In the genomic region with DNA sequence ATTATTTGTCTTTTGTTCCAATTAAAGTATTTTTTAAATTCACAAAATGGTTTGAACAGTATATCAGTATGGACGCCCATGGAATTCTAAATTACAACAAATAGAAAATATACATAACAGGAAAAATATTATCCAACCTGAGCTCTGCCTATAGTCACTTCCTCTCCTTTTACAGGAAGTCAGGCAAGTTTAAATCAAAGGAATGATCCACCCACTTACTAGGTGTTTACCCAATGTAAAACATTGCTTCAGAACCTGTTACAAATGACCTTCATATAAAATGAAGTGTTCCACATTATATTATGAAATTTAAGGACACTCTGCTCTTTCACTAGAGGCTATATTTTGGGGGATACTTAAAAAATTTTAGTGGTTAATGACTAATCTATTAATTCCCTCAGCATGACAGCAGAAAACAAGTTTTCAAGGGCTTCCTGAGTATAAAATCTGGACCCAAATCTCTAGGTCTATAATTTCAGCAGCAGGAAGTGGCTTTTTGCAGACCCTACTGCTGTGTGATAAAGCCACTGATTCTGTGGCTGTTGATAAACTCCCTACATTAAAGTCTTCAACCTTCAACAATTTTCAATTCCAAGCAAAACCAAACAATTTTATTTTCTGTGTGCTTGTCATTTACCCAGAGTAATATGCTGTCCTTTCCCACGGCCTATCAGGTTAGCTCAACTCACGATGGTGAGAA, we compare ENCODE assay signal across 17 cellular contexts.
A peak's percentile ranks its signal among the peaks of the same experiment; 100 is the strongest.
DNase-seq lines count a peak whose midpoint lies in the region; ATAC-seq lines count a peak whose summit lies in the region.
"Had no signal": no experiment of that assay in that cellular context is flagged by ENCODE, and none has a peak within 500 bp of the region (broad histone marks: within the 10 kb centered on the region; RNA-seq: fewer than 3 reads in every experiment).

No MANE protein-coding gene starts in this region.

- no peak overlapping the region for H3K4me3 Mint-ChIP-seq in activated CD8-positive, alpha-beta memory T cell treated with anti-CD3 and anti-CD28 coated beads, Interleukin-2, amount 10 ng/mL, durations not matched to agents 7 days and 5 days
- peak overlapping the region in 6 of 8 donors; percentile 10 to 56 (median 47) for H3K4me3 Mint-ChIP-seq in CD4-positive, alpha-beta memory T cell
- H3K4me3 Mint-ChIP-seq in T-helper 17 cell = no peak overlapping the region
- no peak overlapping the region for H3K4me3 Mint-ChIP-seq in activated naive CD8-positive, alpha-beta T cell treated with anti-CD3 and anti-CD28 coated beads, Interleukin-2, amount 50 U/mL, for 24 hours
- H3K4me3 Mint-ChIP-seq: H9 had no signal

- POLR2A ChIA-PET in CD4-positive, alpha-beta memory T cell (lab: Charles Lee; ENCODE audit: partially characterized antibody) = no interaction called here

- CTCF ChIA-PET in activated CD8-positive, alpha-beta memory T cell treated with anti-CD3 and anti-CD28 coated beads, Interleukin-2, amount 10 ng/mL, durations not matched to agents 7 days and 5 days (lab: Charles Lee) = no interaction called here
- CTCF ChIA-PET in CD4-positive, alpha-beta memory T cell (lab: Charles Lee; ENCODE audit: partially characterized antibody) = no interaction called here

- intact Hi-C loops in CD4-positive, alpha-beta memory T cell (cut with micrococcal nuclease) = no loop called here

- no peaks in the 10 kb centered on the region for H3K27me3 ChIP-seq in CD4-positive, alpha-beta memory T cell (ENCODE audit: insufficient read depth, low read length)
- H3K27me3 ChIP-seq: BLaER1 treated with 17β-estradiol and CSF1 and Interleukin-3, amounts not matched to agents 10 nM and 100 nM had no signal

- H3K4me1 ChIP-seq in CD4-positive, alpha-beta memory T cell (ENCODE audit: insufficient read depth, low read length) = peaks cover 13% of the 10 kb centered on the region
- H3K4me1 ChIP-seq: BLaER1 treated with 17β-estradiol and CSF1 and Interleukin-3, amounts not matched to agents 10 nM and 100 nM had no signal

- H3K9me3 Mint-ChIP-seq in activated CD8-positive, alpha-beta memory T cell treated with anti-CD3 and anti-CD28 coated beads, Interleukin-2, amount 10 ng/mL, durations not matched to agents 7 days and 5 days (ENCODE audit: low read depth) = no peaks in the 10 kb centered on the region
- H3K9me3 Mint-ChIP-seq in CD4-positive, alpha-beta memory T cell = peaks cover 0 to 1% (median 0%) of the 10 kb centered on the region in 8 donors
- no peaks in the 10 kb centered on the region for H3K9me3 Mint-ChIP-seq in activated naive CD8-positive, alpha-beta T cell treated with anti-CD3 and anti-CD28 coated beads, Interleukin-2, amount 50 U/mL, for 24 hours
- H3K9me3 Mint-ChIP-seq: H9 had no signal

- no peaks in the 10 kb centered on the region for H3K36me3 Mint-ChIP-seq in activated CD8-positive, alpha-beta memory T cell treated with anti-CD3 and anti-CD28 coated beads, Interleukin-2, amount 10 ng/mL, durations not matched to agents 7 days and 5 days
- H3K36me3 Mint-ChIP-seq in CD4-positive, alpha-beta memory T cell = no peaks in the 10 kb centered on the region
- no peaks in the 10 kb centered on the region for H3K36me3 Mint-ChIP-seq in T-helper 17 cell (ENCODE audit: low read depth)
- H3K36me3 Mint-ChIP-seq in activated naive CD8-positive, alpha-beta T cell treated with anti-CD3 and anti-CD28 coated beads, Interleukin-2, amount 50 U/mL, for 24 hours (ENCODE audit: low read depth) = no peaks in the 10 kb centered on the region

- no peaks in the 10 kb centered on the region for H3K9me3 ChIP-seq in CD4-positive, alpha-beta memory T cell (ENCODE audit: control insufficient read depth in 1 of 2, low read length in 2 of 2)
- H3K9me3 ChIP-seq in T-helper 17 cell (ENCODE audit: control insufficient read depth, low read length, poor library complexity, severe bottlenecking) = no peaks in the 10 kb centered on the region
- H3K9me3 ChIP-seq: BLaER1 treated with 17β-estradiol and CSF1 and Interleukin-3, amounts not matched to agents 10 nM and 100 nM had no signal

- H3K27ac Mint-ChIP-seq in activated CD8-positive, alpha-beta memory T cell treated with anti-CD3 and anti-CD28 coated beads, Interleukin-2, amount 10 ng/mL, durations not matched to agents 7 days and 5 days = peak overlapping the region; percentile 63
- H3K27ac Mint-ChIP-seq in CD4-positive, alpha-beta memory T cell = peak overlapping the region in 5 of 7 donors; percentile 14 to 78 (median 41)
- peak overlapping the region; percentile 3 for H3K27ac Mint-ChIP-seq in T-helper 17 cell
- peak overlapping the region; percentile 76 for H3K27ac Mint-ChIP-seq in activated naive CD8-positive, alpha-beta T cell treated with anti-CD3 and anti-CD28 coated beads, Interleukin-2, amount 50 U/mL, for 24 hours
- H3K27ac Mint-ChIP-seq: H9 had no signal

- no peak overlapping the region for H3K4me3 ChIP-seq in CD4-positive, alpha-beta memory T cell (ENCODE audit: low read length in 2 of 2)
- H3K4me3 ChIP-seq: BLaER1 treated with 17β-estradiol and CSF1 and Interleukin-3, amounts not matched to agents 10 nM and 100 nM had no signal

- peaks cover 7% of the 10 kb centered on the region for H3K27me3 Mint-ChIP-seq in activated CD8-positive, alpha-beta memory T cell treated with anti-CD3 and anti-CD28 coated beads, Interleukin-2, amount 10 ng/mL, durations not matched to agents 7 days and 5 days
- H3K27me3 Mint-ChIP-seq in CD4-positive, alpha-beta memory T cell = peaks cover 0 to 4% of the 10 kb centered on the region in 2 donors
- peaks cover 13% of the 10 kb centered on the region for H3K27me3 Mint-ChIP-seq in T-helper 17 cell
- H3K27me3 Mint-ChIP-seq in activated naive CD8-positive, alpha-beta T cell treated with anti-CD3 and anti-CD28 coated beads, Interleukin-2, amount 50 U/mL, for 24 hours = no peaks in the 10 kb centered on the region

- no peak for ATAC-seq in activated CD8-positive, alpha-beta memory T cell treated with anti-CD3 and anti-CD28 coated beads, Interleukin-2, amount 10 ng/mL, durations not matched to agents 7 days and 5 days
- ATAC-seq in T-helper 17 cell = no peak
- ATAC-seq in activated naive CD8-positive, alpha-beta T cell treated with anti-CD3 and anti-CD28 coated beads, Interleukin-2, amount 50 U/mL, for 24 hours = no peak
- no peak for ATAC-seq in HG02852 (IDR thresholded peaks at IDR 0.05; ENCODE audit: unreplicated experiment)
- ATAC-seq in GM18867 (IDR thresholded peaks at IDR 0.05; ENCODE audit: unreplicated experiment) = no peak

- peaks cover 7% of the 10 kb centered on the region for H3K4me1 Mint-ChIP-seq in activated CD8-positive, alpha-beta memory T cell treated with anti-CD3 and anti-CD28 coated beads, Interleukin-2, amount 10 ng/mL, durations not matched to agents 7 days and 5 days
- H3K4me1 Mint-ChIP-seq in CD4-positive, alpha-beta memory T cell = peaks cover 11 to 20% (median 17%) of the 10 kb centered on the region in 4 donors
- H3K4me1 Mint-ChIP-seq in T-helper 17 cell = peaks cover 7% of the 10 kb centered on the region
- peaks cover 56% of the 10 kb centered on the region for H3K4me1 Mint-ChIP-seq in activated naive CD8-positive, alpha-beta T cell treated with anti-CD3 and anti-CD28 coated beads, Interleukin-2, amount 50 U/mL, for 24 hours
- H3K4me1 Mint-ChIP-seq: H9 had no signal

- H3K27ac ChIP-seq in CD4-positive, alpha-beta memory T cell (ENCODE audit: low read depth, low read length) = no peak overlapping the region
- H3K27ac ChIP-seq: BLaER1 treated with 17β-estradiol and CSF1 and Interleukin-3, amounts not matched to agents 10 nM and 100 nM; RWPE1 had no signal

- DNase-seq in activated CD8-positive, alpha-beta memory T cell treated with anti-CD3 and anti-CD28 coated beads, Interleukin-2, amount 10 ng/mL, durations not matched to agents 7 days and 5 days = no peak
- no peak for DNase-seq in activated CD8-positive, alpha-beta memory T cell treated with anti-CD3 and anti-CD28 coated beads for 24 hours
- peak in 2 of 5 donors; percentile 6 to 20 for DNase-seq in CD4-positive, alpha-beta memory T cell
- DNase-seq in T-helper 17 cell (no peak), NCI-H2227 (lab: John Stamatoyannopoulos, UW; ENCODE audit: unreplicated experiment) (no peak)
- no peak for DNase-seq in activated naive CD8-positive, alpha-beta T cell treated with anti-CD3 and anti-CD28 coated beads, Interleukin-2, amount 50 U/mL, for 24 hours
- DNase-seq: DMS53, H9, IMR-90, NCI-H1436, NCI-H2081, NCI-H2227 treated with DMSO at 0.1 percent for 48 hours, NCI-H526 had no signal

- H3K36me3 ChIP-seq in CD4-positive, alpha-beta memory T cell (ENCODE audit: insufficient read depth, low read length) = no peaks in the 10 kb centered on the region
- H3K36me3 ChIP-seq: BLaER1 treated with 17β-estradiol and CSF1 and Interleukin-3, amounts not matched to agents 10 nM and 100 nM had no signal

Comparison
In these comparisons a context has a peak if more than half of its experiments do, and no peak if none do; other contexts are left out.
1. H3K27ac Mint-ChIP-seq: peak in every context shown above with its lines; median percentile 76 in activated naive CD8-positive, alpha-beta T cell treated with anti-CD3 and anti-CD28 coated beads, Interleukin-2, amount 50 U/mL, for 24 hours; 63 in activated CD8-positive, alpha-beta memory T cell treated with anti-CD3 and anti-CD28 coated beads, Interleukin-2, amount 10 ng/mL, durations not matched to agents 7 days and 5 days; 41 in CD4-positive, alpha-beta memory T cell; 3 in T-helper 17 cell.
2. H3K4me3 Mint-ChIP-seq: peak in CD4-positive, alpha-beta memory T cell (6 of 8); none in activated CD8-positive, alpha-beta memory T cell treated with anti-CD3 and anti-CD28 coated beads, Interleukin-2, amount 10 ng/mL, durations not matched to agents 7 days and 5 days (single experiment), T-helper 17 cell (single experiment) and activated naive CD8-positive, alpha-beta T cell treated with anti-CD3 and anti-CD28 coated beads, Interleukin-2, amount 50 U/mL, for 24 hours (single experiment).